ENCODE assay signal across 1 cellular context in genomic region chr14:95520346-95520745, GRCh38.
TF ChIP-seq lines count a peak whose summit lies in the region.

No MANE protein-coding gene starts in this region.

TF ChIP-seq in GM23338, 12 proteins besides CTCF, POLR2A, EP300 and RAD21 (continued from another document):
- TF ChIP-seq, protein P1, sequence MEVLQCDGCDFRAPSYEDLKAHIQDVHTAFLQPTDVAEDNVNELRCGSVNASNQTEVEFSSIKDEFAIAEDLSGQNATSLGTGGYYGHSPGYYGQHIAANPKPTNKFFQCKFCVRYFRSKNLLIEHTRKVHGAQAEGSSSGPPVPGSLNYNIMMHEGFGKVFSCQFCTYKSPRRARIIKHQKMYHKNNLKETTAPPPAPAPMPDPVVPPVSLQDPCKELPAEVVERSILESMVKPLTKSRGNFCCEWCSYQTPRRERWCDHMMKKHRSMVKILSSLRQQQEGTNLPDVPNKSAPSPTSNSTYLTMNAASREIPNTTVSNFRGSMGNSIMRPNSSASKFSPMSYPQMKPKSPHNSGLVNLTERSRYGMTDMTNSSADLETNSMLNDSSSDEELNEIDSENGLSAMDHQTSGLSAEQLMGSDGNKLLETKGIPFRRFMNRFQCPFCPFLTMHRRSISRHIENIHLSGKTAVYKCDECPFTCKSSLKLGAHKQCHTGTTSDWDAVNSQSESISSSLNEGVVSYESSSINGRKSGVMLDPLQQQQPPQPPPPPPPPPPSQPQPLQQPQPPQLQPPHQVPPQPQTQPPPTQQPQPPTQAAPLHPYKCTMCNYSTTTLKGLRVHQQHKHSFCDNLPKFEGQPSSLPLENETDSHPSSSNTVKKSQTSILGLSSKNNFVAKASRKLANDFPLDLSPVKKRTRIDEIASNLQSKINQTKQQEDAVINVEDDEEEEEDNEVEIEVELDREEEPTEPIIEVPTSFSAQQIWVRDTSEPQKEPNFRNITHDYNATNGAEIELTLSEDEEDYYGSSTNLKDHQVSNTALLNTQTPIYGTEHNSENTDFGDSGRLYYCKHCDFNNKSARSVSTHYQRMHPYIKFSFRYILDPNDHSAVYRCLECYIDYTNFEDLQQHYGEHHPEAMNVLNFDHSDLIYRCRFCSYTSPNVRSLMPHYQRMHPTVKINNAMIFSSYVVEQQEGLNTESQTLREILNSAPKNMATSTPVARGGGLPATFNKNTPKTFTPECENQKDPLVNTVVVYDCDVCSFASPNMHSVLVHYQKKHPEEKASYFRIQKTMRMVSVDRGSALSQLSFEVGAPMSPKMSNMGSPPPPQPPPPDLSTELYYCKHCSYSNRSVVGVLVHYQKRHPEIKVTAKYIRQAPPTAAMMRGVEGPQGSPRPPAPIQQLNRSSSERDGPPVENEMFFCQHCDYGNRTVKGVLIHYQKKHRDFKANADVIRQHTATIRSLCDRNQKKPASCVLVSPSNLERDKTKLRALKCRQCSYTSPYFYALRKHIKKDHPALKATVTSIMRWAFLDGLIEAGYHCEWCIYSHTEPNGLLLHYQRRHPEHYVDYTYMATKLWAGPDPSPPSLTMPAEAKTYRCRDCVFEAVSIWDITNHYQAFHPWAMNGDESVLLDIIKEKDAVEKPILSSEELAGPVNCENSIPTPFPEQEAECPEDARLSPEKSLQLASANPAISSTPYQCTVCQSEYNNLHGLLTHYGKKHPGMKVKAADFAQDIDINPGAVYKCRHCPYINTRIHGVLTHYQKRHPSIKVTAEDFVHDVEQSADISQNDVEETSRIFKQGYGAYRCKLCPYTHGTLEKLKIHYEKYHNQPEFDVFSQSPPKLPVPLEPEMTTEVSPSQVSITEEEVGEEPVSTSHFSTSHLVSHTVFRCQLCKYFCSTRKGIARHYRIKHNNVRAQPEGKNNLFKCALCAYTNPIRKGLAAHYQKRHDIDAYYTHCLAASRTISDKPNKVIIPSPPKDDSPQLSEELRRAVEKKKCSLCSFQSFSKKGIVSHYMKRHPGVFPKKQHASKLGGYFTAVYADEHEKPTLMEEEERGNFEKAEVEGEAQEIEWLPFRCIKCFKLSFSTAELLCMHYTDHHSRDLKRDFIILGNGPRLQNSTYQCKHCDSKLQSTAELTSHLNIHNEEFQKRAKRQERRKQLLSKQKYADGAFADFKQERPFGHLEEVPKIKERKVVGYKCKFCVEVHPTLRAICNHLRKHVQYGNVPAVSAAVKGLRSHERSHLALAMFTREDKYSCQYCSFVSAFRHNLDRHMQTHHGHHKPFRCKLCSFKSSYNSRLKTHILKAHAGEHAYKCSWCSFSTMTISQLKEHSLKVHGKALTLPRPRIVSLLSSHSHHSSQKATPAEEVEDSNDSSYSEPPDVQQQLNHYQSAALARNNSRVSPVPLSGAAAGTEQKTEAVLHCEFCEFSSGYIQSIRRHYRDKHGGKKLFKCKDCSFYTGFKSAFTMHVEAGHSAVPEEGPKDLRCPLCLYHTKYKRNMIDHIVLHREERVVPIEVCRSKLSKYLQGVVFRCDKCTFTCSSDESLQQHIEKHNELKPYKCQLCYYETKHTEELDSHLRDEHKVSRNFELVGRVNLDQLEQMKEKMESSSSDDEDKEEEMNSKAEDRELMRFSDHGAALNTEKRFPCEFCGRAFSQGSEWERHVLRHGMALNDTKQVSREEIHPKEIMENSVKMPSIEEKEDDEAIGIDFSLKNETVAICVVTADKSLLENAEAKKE (CRISPR knock-in tag; IDR thresholded peaks at IDR 0.05) = no peak
- TF ChIP-seq CREB1 (CRISPR knock-in tag; IDR thresholded peaks at IDR 0.05; ENCODE audit: low read depth) = no peak
